In genomic region chr12:29242921-29243431, GRCh38 we compare ENCODE assay signal across 11 cellular contexts.
DNase-seq lines count a peak whose midpoint lies in the region; ATAC-seq lines count a peak whose summit lies in the region.
"Had no signal": no experiment of that assay in that cellular context is flagged by ENCODE, and none has a peak within 500 bp of the region (broad histone marks: within the 10 kb centered on the region; RNA-seq: fewer than 3 reads in every experiment).

No MANE protein-coding gene starts in this region.

- POLR2A ChIA-PET in naive thymus-derived CD4-positive, alpha-beta T cell (lab: Charles Lee), result no interaction called here

- H3K36me3 Mint-ChIP-seq in naive thymus-derived CD4-positive, alpha-beta T cell, result no peaks in the 10 kb centered on the region
- H3K36me3 Mint-ChIP-seq: CD4-positive, CD25-positive, alpha-beta regulatory T cell had no signal

- no peaks in the 10 kb centered on the region for H3K27me3 ChIP-seq in naive thymus-derived CD4-positive, alpha-beta T cell (ENCODE audit: control insufficient read depth in 2 of 2, insufficient read depth in 2 of 2, low read length in 2 of 2)

- no peak overlapping the region for H3K27ac ChIP-seq in naive thymus-derived CD4-positive, alpha-beta T cell (ENCODE audit: low read depth, low read length)

- intact Hi-C loops in naive thymus-derived CD4-positive, alpha-beta T cell (cut with micrococcal nuclease), result no loop called here

- H3K9me3 ChIP-seq in naive thymus-derived CD4-positive, alpha-beta T cell (ENCODE audit: control insufficient read depth in 2 of 3, low read length in 3 of 3), result no peaks in the 10 kb centered on the region

- H3K36me3 ChIP-seq in naive thymus-derived CD4-positive, alpha-beta T cell (ENCODE audit: control insufficient read depth in 2 of 3, insufficient read depth in 3 of 3, low read length in 3 of 3), result no peaks in the 10 kb centered on the region

- peak; percentile 89 for DNase-seq in CD1c-positive myeloid dendritic cell (ENCODE audit: extremely low spot score)
- peak; percentile 71 for DNase-seq in NCI-H82 (lab: John Stamatoyannopoulos, UW)
- DNase-seq in dermis blood vessel endothelial cell, result peak; percentile 79
- no peak for DNase-seq in naive thymus-derived CD4-positive, alpha-beta T cell
- no peak for DNase-seq in GM19238 (ENCODE audit: insufficient read length, low spot score)
- DNase-seq: H9 had no signal

- H3K4me1 ChIP-seq in naive thymus-derived CD4-positive, alpha-beta T cell (ENCODE audit: control insufficient read depth in 2 of 2, insufficient read depth in 2 of 2, low read length in 2 of 2), result no peaks in the 10 kb centered on the region

- no peak overlapping the region for H3K4me3 Mint-ChIP-seq in naive thymus-derived CD4-positive, alpha-beta T cell
- H3K4me3 Mint-ChIP-seq: CD4-positive, CD25-positive, alpha-beta regulatory T cell; H9; T-helper 1 cell treated with Interleukin-12 subunit alpha and Interleukin-12 subunit beta and Interleukin-4 antibody, amounts not matched to agents 30 μg/mL and 1 μg/mL, for 36 hours had no signal

- no peak overlapping the region for H3K4me3 ChIP-seq in naive thymus-derived CD4-positive, alpha-beta T cell (ENCODE audit: low read length)

- H3K9me3 Mint-ChIP-seq in naive thymus-derived CD4-positive, alpha-beta T cell, result peaks cover 0 to 9% (median 3%) of the 10 kb centered on the region in 11 donors
- H3K9me3 Mint-ChIP-seq: T-helper 1 cell treated with Interleukin-12 subunit alpha and Interleukin-12 subunit beta and Interleukin-4 antibody, amounts not matched to agents 30 μg/mL and 1 μg/mL, for 36 hours had no signal

- CTCF ChIA-PET in naive thymus-derived CD4-positive, alpha-beta T cell (lab: Charles Lee), result no interaction called here

- peak; percentile 31 for ATAC-seq in naive thymus-derived CD4-positive, alpha-beta T cell
- ATAC-seq in HG03025 (IDR thresholded peaks at IDR 0.05; ENCODE audit: low FRiP score, unreplicated experiment) (no peak), HG02642 (IDR thresholded peaks at IDR 0.05; ENCODE audit: poor library complexity, unreplicated experiment) (no peak), HG03159 (IDR thresholded peaks at IDR 0.05; ENCODE audit: unreplicated experiment) (no peak)

- peaks cover 0 to 13% (median 0%) of the 10 kb centered on the region in 7 donors for H3K4me1 Mint-ChIP-seq in naive thymus-derived CD4-positive, alpha-beta T cell

- H3K27ac Mint-ChIP-seq in naive thymus-derived CD4-positive, alpha-beta T cell, result no peak overlapping the region
- H3K27ac Mint-ChIP-seq: CD4-positive, CD25-positive, alpha-beta regulatory T cell; T-helper 1 cell treated with Interleukin-12 subunit alpha and Interleukin-12 subunit beta and Interleukin-4 antibody, amounts not matched to agents 30 μg/mL and 1 μg/mL, for 36 hours had no signal

- H3K27me3 Mint-ChIP-seq in naive thymus-derived CD4-positive, alpha-beta T cell, result no peaks in the 10 kb centered on the region
- H3K27me3 Mint-ChIP-seq: CD4-positive, CD25-positive, alpha-beta regulatory T cell had no signal

Comparison
In these comparisons a context has a peak if more than half of its experiments do, and no peak if none do; other contexts are left out.
1. DNase-seq: peak in CD1c-positive myeloid dendritic cell (single experiment), NCI-H82 (single experiment) and dermis blood vessel endothelial cell (single experiment); none in naive thymus-derived CD4-positive, alpha-beta T cell (0 of 9) and GM19238 (single experiment).